Comparison of ENCODE assay signal across 8 cellular contexts in genomic region chr4:139555073-139555704, GRCh38. TPM values are rescaled to one million over a fixed set of nuclear protein-coding genes. Genes with fewer than 3 reads are reported as not detected.
DNase-seq lines count a peak whose midpoint lies in the region; ATAC-seq and TF ChIP-seq lines count a peak whose summit lies in the region.

No MANE protein-coding gene starts in this region.

- H3K4me3 ChIP-seq in ascending aorta (peak overlapping the region; percentile 82 to 99), upper lobe of right lung (peak overlapping the region; percentile 94)

- TF ChIP-seq CTCF in ascending aorta (IDR thresholded peaks at IDR 0.05), result no peak
- TF ChIP-seq CTCF in upper lobe of right lung (IDR thresholded peaks at IDR 0.05), result no peak

- peak overlapping the region; percentile 99 to 100 for H3K27ac ChIP-seq in ascending aorta
- H3K27ac ChIP-seq in upper lobe of right lung, result peak overlapping the region; percentile 94

- H3K9me3 ChIP-seq in ascending aorta (no peaks in the 10 kb centered on the region), upper lobe of right lung (no peaks in the 10 kb centered on the region)

- H3K4me1 ChIP-seq in ascending aorta (peaks cover 0 to 29% of the 10 kb centered on the region in 2 donors), upper lobe of right lung (peaks cover 48% of the 10 kb centered on the region)

- peak; percentile 37 for ATAC-seq in HG02571 (IDR thresholded peaks at IDR 0.05; ENCODE audit: unreplicated experiment)
- ATAC-seq in left ventricle myocardium superior, result peak; percentile 76
- peak; percentile 83 for ATAC-seq in upper lobe of right lung

- no peaks in the 10 kb centered on the region for H3K36me3 ChIP-seq in ascending aorta
- no peaks in the 10 kb centered on the region for H3K36me3 ChIP-seq in upper lobe of right lung

- no peaks in the 10 kb centered on the region for H3K27me3 ChIP-seq in ascending aorta
- H3K27me3 ChIP-seq in upper lobe of right lung, result no peaks in the 10 kb centered on the region

- DNase-seq in EH (ENCODE audit: low read depth) (peak; percentile 95), NCI-H1694 (lab: John Stamatoyannopoulos, UW) (peak; percentile 52), T-helper 9 cell (peak; percentile 81), ascending aorta (ENCODE audit: low spot score in 2 of 2) (peak; percentile 74 to 95), left ventricle myocardium superior (peak; percentile 93), posterior vena cava (ENCODE audit: low spot score) (peak; percentile 95), upper lobe of right lung (peak; percentile 94)

- intact Hi-C loops in ascending aorta (cut with DNase I) (loop anchor here (1.0 to 10.0 kb wide), 7 partner anchors 38 to 820 kb away; partner anchors contain the start of genes ELF2, NOCT and SCOC), left ventricle myocardium superior (cut with micrococcal nuclease) (no loop called here), posterior vena cava (cut with DNase I) (no loop called here), upper lobe of right lung (cut with DNase I) (no loop called here)

RNA-seq across cellular contexts. Expression of gene SETD7, which starts 0.8 kb away (rescaled TPM):
- total RNA-seq in ascending aorta, result 33.2 TPM
- total RNA-seq in left ventricle myocardium superior, result 50.0 TPM
- 10 to 100 TPM; 69.0 to 75.4 TPM for total RNA-seq in posterior vena cava
- 44.9 TPM for total RNA-seq in upper lobe of right lung

Comparison
In these comparisons a context has a peak if more than half of its experiments do, and no peak if none do; other contexts are left out.
1. Peak in every context shown above with its lines: DNase-seq, ATAC-seq, H3K4me3 ChIP-seq and H3K27ac ChIP-seq.